ENCODE assay signal across 8 cellular contexts in the genomic region with DNA sequence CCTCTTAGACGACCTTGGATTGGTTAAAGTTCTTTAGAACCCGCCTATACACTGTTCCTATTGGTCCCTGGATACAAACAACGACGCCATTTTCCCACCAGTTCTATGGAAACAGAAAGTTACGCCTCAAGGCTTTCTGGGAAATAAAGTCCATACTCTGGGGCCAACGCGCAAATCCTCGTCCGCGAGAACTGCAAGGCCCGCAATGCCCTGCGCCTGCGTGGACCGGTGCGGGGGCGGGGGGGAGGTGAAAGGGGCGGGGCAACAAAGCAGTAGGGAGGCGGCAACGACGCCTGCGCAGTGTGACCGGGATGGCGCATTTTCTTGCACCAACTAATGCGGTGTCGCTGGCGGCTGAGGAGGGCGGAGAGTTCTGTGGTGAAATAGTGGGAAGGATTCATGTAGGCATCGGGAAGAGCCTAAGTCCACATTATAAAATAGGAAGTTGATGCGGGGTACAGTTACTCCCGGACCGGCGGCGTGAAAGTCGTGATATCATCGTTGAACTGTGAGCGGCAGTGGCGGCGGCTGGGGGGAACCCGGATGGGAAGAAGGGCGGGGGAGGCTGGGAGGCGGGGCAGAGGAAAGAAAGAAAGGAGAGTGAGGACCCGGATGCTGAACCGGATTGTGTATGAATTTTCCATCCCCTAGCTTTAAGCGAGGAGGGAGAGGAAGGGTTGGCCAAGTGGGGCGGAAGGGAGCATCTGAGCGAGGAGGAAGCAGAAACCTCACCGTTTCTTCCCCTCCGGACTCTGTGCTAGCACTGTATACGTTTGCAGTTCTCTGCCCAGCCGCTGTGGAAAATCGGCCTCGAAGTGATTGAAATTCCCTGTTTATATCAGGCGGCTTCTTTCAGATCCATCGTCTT. TPM values are rescaled to one million over a fixed set of nuclear protein-coding genes. Genes with fewer than 3 reads are reported as not detected.
DNase-seq lines count a peak whose midpoint lies in the region; ATAC-seq, FAIRE-seq and TF ChIP-seq lines count a peak whose summit lies in the region.

Gene GGPS1 (plus strand): TSS at position 300 of the 868 bp plus-strand sequence. CDS start 6,695 bp downstream, outside the sequence.

- intact Hi-C loops in naive thymus-derived CD4-positive, alpha-beta T cell (cut with micrococcal nuclease): loop anchor here (1.0 to 5.0 kb wide), 25 partner anchors 9 to 1469 kb away; partner anchors contain the start of genes B3GALNT2 (in 2 of the 2), COA6 (in 2 of the 2), MTR (in 2 of the 2) and RBM34 (in 2 of the 2)

- no peaks in the 10 kb centered on the region for H3K27me3 ChIP-seq in naive thymus-derived CD4-positive, alpha-beta T cell (ENCODE audit: control insufficient read depth in 2 of 2, insufficient read depth in 2 of 2, low read length in 2 of 2)

- FAIRE-seq in H54 (lab: Jason Lieb, UNC): peak; percentile 82

- no peaks in the 10 kb centered on the region for H3K9me3 Mint-ChIP-seq in activated T-helper 17 cell treated with anti-CD3 and anti-CD28 coated beads, Interleukin-2, amount 50 U/mL, for 72 hours
- H3K9me3 Mint-ChIP-seq in naive thymus-derived CD4-positive, alpha-beta T cell: no peaks in the 10 kb centered on the region
- no peaks in the 10 kb centered on the region for H3K9me3 Mint-ChIP-seq in stimulated activated naive B cell treated with anti-CD40 and anti-IgM and Interleukin-4, amounts not matched to agents 10 μg/mL and 1 μg/mL and 100 μg/mL, for 72 hours

- H3K9me3 ChIP-seq in naive thymus-derived CD4-positive, alpha-beta T cell (ENCODE audit: control insufficient read depth in 2 of 3, low read length in 3 of 3): peaks cover 0 to 4% (median 0%) of the 10 kb centered on the region in 3 experiments

- peak within 1 kb of the TSS; percentile 87 for H3K4me3 ChIP-seq in fibroblast of mammary gland (ENCODE audit: control insufficient read depth, low read depth, low read length)
- peak within 1 kb of the TSS; percentile 82 for H3K4me3 ChIP-seq in naive thymus-derived CD4-positive, alpha-beta T cell (ENCODE audit: low read length)

- peaks cover 10% of the 10 kb centered on the region for H3K4me1 Mint-ChIP-seq in activated T-helper 17 cell treated with anti-CD3 and anti-CD28 coated beads, Interleukin-2, amount 50 U/mL, for 72 hours
- H3K4me1 Mint-ChIP-seq in naive thymus-derived CD4-positive, alpha-beta T cell: peaks cover 23 to 42% (median 31%) of the 10 kb centered on the region in 7 donors
- peaks cover 12 to 25% of the 10 kb centered on the region in 2 donors for H3K4me1 Mint-ChIP-seq in stimulated activated naive B cell treated with anti-CD40 and anti-IgM and Interleukin-4, amounts not matched to agents 10 μg/mL and 1 μg/mL and 100 μg/mL, for 72 hours

- peak; percentile 98 for DNase-seq in ELF-1 (ENCODE audit: low read depth, low spot score)
- DNase-seq in H54 (ENCODE audit: insufficient read length, low spot score): peak; percentile 83
- DNase-seq in LoVo (ENCODE audit: low spot score): peak; percentile 99
- peak; percentile 96 for DNase-seq in RWPE1 (ENCODE audit: low spot score)
- DNase-seq in fibroblast of mammary gland (ENCODE audit: low read depth): peak; percentile 100
- peak; percentile 95 to 99 (median 97) for DNase-seq in naive thymus-derived CD4-positive, alpha-beta T cell
- peak; percentile 95 for DNase-seq in stimulated activated naive B cell treated with anti-CD40 and anti-IgM and Interleukin-4, amounts not matched to agents 10 μg/mL and 1 μg/mL and 100 μg/mL, for 72 hours

- H3K27ac Mint-ChIP-seq in activated T-helper 17 cell treated with anti-CD3 and anti-CD28 coated beads, Interleukin-2, amount 50 U/mL, for 72 hours: no peak within 1 kb of the TSS
- peak within 1 kb of the TSS in 2 of 9 donors; percentile 91 to 94 for H3K27ac Mint-ChIP-seq in naive thymus-derived CD4-positive, alpha-beta T cell
- H3K27ac Mint-ChIP-seq in stimulated activated naive B cell treated with anti-CD40 and anti-IgM and Interleukin-4, amounts not matched to agents 10 μg/mL and 1 μg/mL and 100 μg/mL, for 72 hours: no peak within 1 kb of the TSS

- peaks cover 0 to 14% (median 0%) of the 10 kb centered on the region in 3 experiments for H3K36me3 ChIP-seq in naive thymus-derived CD4-positive, alpha-beta T cell (ENCODE audit: control insufficient read depth in 2 of 3, insufficient read depth in 3 of 3, low read length in 3 of 3)

- peaks cover 36% of the 10 kb centered on the region for H3K36me3 Mint-ChIP-seq in activated T-helper 17 cell treated with anti-CD3 and anti-CD28 coated beads, Interleukin-2, amount 50 U/mL, for 72 hours (ENCODE audit: low read depth)
- H3K36me3 Mint-ChIP-seq in naive thymus-derived CD4-positive, alpha-beta T cell: peaks cover 3 to 17% (median 5%) of the 10 kb centered on the region in 5 donors
- H3K36me3 Mint-ChIP-seq in stimulated activated naive B cell treated with anti-CD40 and anti-IgM and Interleukin-4, amounts not matched to agents 10 μg/mL and 1 μg/mL and 100 μg/mL, for 72 hours: peaks cover 12 to 14% of the 10 kb centered on the region in 2 donors

- H3K4me3 Mint-ChIP-seq in activated T-helper 17 cell treated with anti-CD3 and anti-CD28 coated beads, Interleukin-2, amount 50 U/mL, for 72 hours: no peak within 1 kb of the TSS
- H3K4me3 Mint-ChIP-seq in naive thymus-derived CD4-positive, alpha-beta T cell: no peak within 1 kb of the TSS
- H3K4me3 Mint-ChIP-seq in stimulated activated naive B cell treated with anti-CD40 and anti-IgM and Interleukin-4, amounts not matched to agents 10 μg/mL and 1 μg/mL and 100 μg/mL, for 72 hours: no peak within 1 kb of the TSS

- POLR2A ChIA-PET in RWPE1 (lab: Yijun Ruan, JAX; ENCODE audit: low non-redundant PET): interaction anchor here (0.6 to 1.2 kb wide), 2 partner anchors 15 to 21 kb away, joined by 3 to 13 read pairs; no protein-coding TSS in a partner anchor
- POLR2A ChIA-PET in naive thymus-derived CD4-positive, alpha-beta T cell (lab: Charles Lee): interaction anchor here (0.6 to 2.7 kb wide), 12 partner anchors 9 to 1468 kb away, joined by 3 to 7 read pairs (median 4); partner anchors contain the start of gene RBM34

- H3K27me3 Mint-ChIP-seq in activated T-helper 17 cell treated with anti-CD3 and anti-CD28 coated beads, Interleukin-2, amount 50 U/mL, for 72 hours: no peaks in the 10 kb centered on the region
- H3K27me3 Mint-ChIP-seq in naive thymus-derived CD4-positive, alpha-beta T cell: no peaks in the 10 kb centered on the region
- no peaks in the 10 kb centered on the region for H3K27me3 Mint-ChIP-seq in stimulated activated naive B cell treated with anti-CD40 and anti-IgM and Interleukin-4, amounts not matched to agents 10 μg/mL and 1 μg/mL and 100 μg/mL, for 72 hours

- H3K4me1 ChIP-seq in naive thymus-derived CD4-positive, alpha-beta T cell (ENCODE audit: control insufficient read depth in 2 of 2, insufficient read depth in 2 of 2, low read length in 2 of 2): peaks cover 40 to 54% of the 10 kb centered on the region in 2 donors

- TF ChIP-seq CTCF in RWPE1 (conservative IDR thresholded peaks at IDR 0.05; ENCODE audit: low read depth): no peak
- peak; percentile 12 for TF ChIP-seq CTCF in fibroblast of mammary gland (conservative IDR thresholded peaks at IDR 0.05; ENCODE audit: control insufficient read depth, insufficient read depth, low read depth, low read length)

- peak within 1 kb of the TSS; percentile 95 for H3K27ac ChIP-seq in RWPE1
- H3K27ac ChIP-seq in naive thymus-derived CD4-positive, alpha-beta T cell (ENCODE audit: low read depth, low read length): peak within 1 kb of the TSS; percentile 100

- peak; percentile 93 for TF ChIP-seq POLR2A in H54 (IDR thresholded peaks at IDR 0.05; ENCODE audit: low read depth, low read length)

- CTCF ChIA-PET in RWPE1 (lab: Yijun Ruan, JAX): interaction anchor here (0.6 to 0.8 kb wide), 2 partner anchors 87 to 454 kb away, joined by 3 to 5 read pairs; no protein-coding TSS in a partner anchor
- CTCF ChIA-PET in naive thymus-derived CD4-positive, alpha-beta T cell (lab: Charles Lee): interaction anchor here (1.5 kb wide), 1 partner anchor 67 kb away, joined by 3 read pairs; no protein-coding TSS in a partner anchor

- peak; percentile 84 for ATAC-seq in activated T-helper 17 cell treated with anti-CD3 and anti-CD28 coated beads, Interleukin-2, amount 50 U/mL, for 72 hours (replicated peaks)
- ATAC-seq in naive thymus-derived CD4-positive, alpha-beta T cell: peak; percentile 87
- peak; percentile 79 to 80 for ATAC-seq in stimulated activated naive B cell treated with anti-CD40 and anti-IgM and Interleukin-4, amounts not matched to agents 10 μg/mL and 1 μg/mL and 100 μg/mL, for 72 hours (replicated peaks)

RNA-seq across cellular contexts. Expression of gene GGPS1, which starts in this region (rescaled TPM):
- total RNA-seq in activated T-helper 17 cell treated with anti-CD3 and anti-CD28 coated beads, Interleukin-2, amount 50 U/mL, for 72 hours: 10 to 100 TPM; 28.9 to 32.9 TPM
- 10 to 100 TPM; 26.5 to 51.7 (median 30.2) TPM for total RNA-seq in naive thymus-derived CD4-positive, alpha-beta T cell
- polyA plus RNA-seq in naive thymus-derived CD4-positive, alpha-beta T cell: 10 to 100 TPM; 61.5 to 70.0 TPM

Comparison
In these comparisons a context has a peak if more than half of its experiments do, and no peak if none do; other contexts are left out.
1. Peak in every context shown above with its lines: DNase-seq, ATAC-seq, H3K4me3 ChIP-seq and H3K27ac ChIP-seq.